ENCODE assay signal across 31 cellular contexts in the genomic region with DNA sequence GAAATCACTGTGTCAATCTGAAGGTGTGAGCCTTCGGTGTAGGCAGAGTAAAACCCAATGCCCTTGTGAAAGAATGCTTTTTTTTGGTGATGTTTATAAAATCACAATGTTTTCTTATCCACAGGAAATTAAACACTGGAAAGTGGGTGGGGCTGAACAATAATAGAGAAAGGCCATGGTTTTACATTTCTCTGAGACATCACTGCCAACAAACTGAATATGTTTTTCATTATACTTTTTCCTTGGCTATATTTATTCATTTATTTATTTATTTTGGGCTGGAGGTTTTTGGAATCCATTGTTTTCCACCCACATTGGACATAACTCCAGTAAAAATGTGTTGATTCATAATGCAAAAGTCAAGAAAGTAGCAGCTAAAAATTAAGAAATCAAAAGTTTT. TPM values are rescaled to one million over a fixed set of nuclear protein-coding genes. Genes with fewer than 3 reads are reported as not detected.
"Had no signal": no experiment of that assay in that cellular context is flagged by ENCODE, and none has a peak within 500 bp of the region (broad histone marks: within the 10 kb centered on the region; RNA-seq: fewer than 3 reads in every experiment).

No MANE protein-coding gene starts in this region.

- H3K4me3 ChIP-seq: breast epithelium, lower lobe of right lung, mucosa of descending colon, ovary, psoas muscle, smooth muscle cell, uterus had no signal

- H3K36me3 ChIP-seq: breast epithelium, ovary, uterus, WERI-Rb-1 had no signal

- H3K4me2 ChIP-seq: smooth muscle cell had no signal

- DNase-seq: activated CD4-positive, alpha-beta memory T cell treated with anti-CD3 and anti-CD28 coated beads, Interleukin-2, amount 10 ng/mL, durations not matched to agents 7 days and 5 days; activated CD4-positive, alpha-beta T cell treated with anti-CD3 and anti-CD28 coated beads, Interleukin-2, amount 10 ng/mL, durations not matched to agents 7 days and 5 days; activated CD4-positive, CD25-positive, alpha-beta regulatory T cell treated with anti-CD3 and anti-CD28 coated beads, Interleukin-2, amount 50 U/mL, for 72 hours; activated gamma-delta T cell treated with Interleukin-2 at 50 U/mL for 16 hours; activated naive CD4-positive, alpha-beta T cell treated with anti-CD3 and anti-CD28 coated beads, Interleukin-2, amount 50 U/mL, for 16 hours; activated T-cell treated with anti-CD3 and anti-CD28 coated beads, Interleukin-2, amount 50 U/mL, for 4 hours; amygdala; dermis blood vessel endothelial cell; effector CD4-positive, alpha-beta T cell; erythroblast; head of caudate nucleus; hypothalamus; immature natural killer cell; kidney; left colon; lower lobe of right lung; mesendoderm; mucosa of descending colon; ovary; psoas muscle; stimulated activated CD4-positive, alpha-beta T cell treated with anti-CD3 and anti-CD28 coated beads, Interleukin-1b, Interleukin-23, amount 100 ng/mL, for 48 hours; stimulated activated CD4-positive, alpha-beta T cell treated with anti-CD3 and anti-CD28 coated beads, Interleukin-4, amount 100 ng/mL, for 4 hours; stimulated activated CD8-positive, alpha-beta memory T cell treated with anti-CD3 and anti-CD28 coated beads, Interleukin-4, amount 100 ng/mL, for 48 hours; stimulated activated naive CD8-positive, alpha-beta T cell treated with anti-CD3 and anti-CD28 coated beads, Interleukin-15, amount 100 ng/mL, for 72 hours; substantia nigra; SW 1271; T-helper 9 cell; uterus; WERI-Rb-1 had no signal

- H3K27ac ChIP-seq: breast epithelium, lower lobe of right lung, ovary, psoas muscle, uterus, WERI-Rb-1 had no signal

- H3K9me3 ChIP-seq: breast epithelium, lower lobe of right lung, mucosa of descending colon, ovary, psoas muscle, uterus had no signal

- H3K4me1 ChIP-seq: breast epithelium, psoas muscle, uterus had no signal

- H3K27me3 ChIP-seq: breast epithelium, ovary had no signal

RNA-seq across cellular contexts. Expression of a gene that starts 16.9 kb away (rescaled TPM):
- total RNA-seq: smooth muscle cell had no signal
